In the genomic region with DNA sequence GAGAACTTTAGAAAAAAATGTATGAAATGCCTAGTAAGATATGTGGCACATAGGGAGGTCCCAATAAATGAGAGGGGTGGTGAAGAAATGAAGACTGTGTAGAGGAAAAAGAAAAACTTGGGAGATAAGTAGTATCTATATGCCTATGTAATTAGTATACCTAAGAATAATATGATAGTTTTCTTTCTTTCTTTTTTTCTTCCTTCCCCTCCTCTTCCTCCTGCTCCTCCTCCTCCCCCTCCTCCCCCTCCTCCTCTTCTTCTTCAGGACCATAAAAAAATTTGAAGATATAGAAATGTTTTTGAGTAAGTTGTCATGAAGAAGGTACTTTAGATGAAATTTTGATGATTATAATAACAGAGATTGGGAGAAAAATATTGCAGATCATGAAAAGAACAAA, we compare ENCODE assay signal across 7 cellular contexts.
"Had no signal": no experiment of that assay in that cellular context is flagged by ENCODE, and none has a peak within 500 bp of the region (broad histone marks: within the 10 kb centered on the region; RNA-seq: fewer than 3 reads in every experiment).

No MANE protein-coding gene starts in this region.

- DNase-seq: IMR-90, KBM-7, KG1 had no signal

- H3K36me3 Mint-ChIP-seq: IgD-negative memory B cell had no signal

- ATAC-seq: HepG2 had no signal

- H3K4me1 Mint-ChIP-seq: IgD-negative memory B cell had no signal

- H3K27ac ChIP-seq: HL-60 had no signal

- H3K4me3 Mint-ChIP-seq: IgD-negative memory B cell had no signal

- FAIRE-seq: HepG2, HTR-8/SVneo had no signal

- H3K27ac Mint-ChIP-seq: IgD-negative memory B cell had no signal
